8 cellular contexts compared by ENCODE assay signal in the genomic region with DNA sequence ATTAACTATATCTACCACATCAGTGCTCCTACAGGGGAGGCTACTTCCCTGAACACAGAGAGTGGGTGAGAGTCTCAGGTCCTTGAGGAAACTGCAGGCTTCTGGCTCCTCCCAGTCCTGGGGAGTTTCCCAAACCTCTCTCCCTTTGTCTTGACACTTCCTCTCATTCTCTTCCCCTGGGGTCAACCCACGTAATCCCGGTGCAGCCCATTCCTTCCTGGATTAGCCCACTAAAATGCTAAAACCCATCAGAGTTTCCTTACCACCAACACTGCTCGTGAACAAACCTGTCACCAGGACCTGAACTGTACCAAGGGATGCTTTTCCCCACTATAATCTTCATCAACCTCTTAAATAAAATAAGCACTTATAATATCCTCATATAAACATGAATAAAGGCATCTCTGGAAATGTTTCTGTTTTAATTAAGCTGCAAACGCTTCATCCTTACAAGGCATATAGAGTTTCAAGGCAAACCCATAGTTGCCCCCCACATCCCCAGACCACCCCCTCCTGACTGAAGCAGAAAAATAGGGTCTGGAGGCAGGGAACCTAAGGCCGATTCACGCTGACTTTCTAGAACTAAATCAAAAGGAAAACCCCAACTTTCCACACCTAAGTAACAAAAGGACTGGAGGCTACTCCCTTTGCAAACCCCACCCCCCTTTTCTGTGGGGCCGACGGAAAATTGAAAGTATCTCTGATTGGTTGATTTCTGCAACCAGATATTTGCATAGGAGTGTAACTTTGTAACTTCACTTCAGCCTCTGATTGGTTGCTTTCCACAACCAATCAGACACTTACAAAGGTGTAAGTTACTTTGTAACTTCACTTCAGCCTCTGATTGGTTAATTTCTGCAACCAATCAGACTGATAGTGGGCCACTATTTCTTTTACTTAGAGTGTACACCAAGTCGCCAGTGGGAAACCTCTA. TPM values are rescaled to one million over a fixed set of nuclear protein-coding genes. Genes with fewer than 3 reads are reported as not detected.
DNase-seq lines count a peak whose midpoint lies in the region; ATAC-seq, FAIRE-seq and TF ChIP-seq lines count a peak whose summit lies in the region.

No MANE protein-coding gene starts in this region.

- TF ChIP-seq RAD21 in HepG2 (CRISPR knock-in tag; IDR thresholded peaks at IDR 0.05), result no peak

- WGBS in HepG2 (ENCODE audit: low lambda C conversion rate), result 19% methylated on average over 9 of the region's 9 CpGs

- H2AFZ ChIP-seq in astrocyte (ENCODE audit: low read depth, low read length), result peak overlapping the region; percentile 54
- peak overlapping the region; percentile 88 for H2AFZ ChIP-seq in HepG2 (ENCODE audit: low read length)

- H3K9ac ChIP-seq in astrocyte (ENCODE audit: low read length) (no peak overlapping the region), HepG2 (ENCODE audit: insufficient read depth, low read depth, low read length) (peak overlapping the region; percentile 52; the same call in 1 of the 2 replicates)

- H3K4me2 ChIP-seq in astrocyte (ENCODE audit: low read length) (no peak overlapping the region), HepG2 (ENCODE audit: low read depth, low read length) (peak overlapping the region; percentile 100)

- H3K27ac ChIP-seq in astrocyte (ENCODE audit: low read depth, low read length) (no peak overlapping the region), HepG2 (ENCODE audit: extremely low read length, insufficient read depth, low read length) (peak overlapping the region; percentile 44)

- H3K27me3 ChIP-seq in astrocyte (ENCODE audit: insufficient read depth, low read length), result no peaks in the 10 kb centered on the region
- H3K27me3 ChIP-seq in HepG2 (ENCODE audit: control insufficient read depth in 1 of 2, insufficient read depth in 2 of 2, low read length in 2 of 2), result no peaks in the 10 kb centered on the region

- ATAC-seq in GM21367 (IDR thresholded peaks at IDR 0.05; ENCODE audit: unreplicated experiment) (peak; percentile 26), HepG2 (peak; percentile 44), GM18519 (IDR thresholded peaks at IDR 0.05; ENCODE audit: low FRiP score, unreplicated experiment) (no peak)

- POLR2A ChIA-PET in HepG2 (lab: Yijun Ruan, JAX), result interaction anchor here (2.4 to 3.5 kb wide), 4 partner anchors 18 to 46 kb away, joined by 14 to 74 read pairs (median 32); a partner anchor contains a TSS

- intact Hi-C loops in HepG2 (cut with micrococcal nuclease; ENCODE audit: unreplicated experiment), result loop anchor here (1.0 to 10.0 kb wide), 2 partner anchors 42 to 380 kb away; no protein-coding TSS in a partner anchor

- BruUV-seq in HepG2 (replicated peaks; lab: Mats Ljungman, UMichigan), result TSS peak; percentile 66

- no peak overlapping the region for H3K4me3 Mint-ChIP-seq in astrocyte (ENCODE audit: unreplicated experiment)

- peak; percentile 78 for DNase-seq in AG10803 (ENCODE audit: low read depth)
- DNase-seq in NCI-H226, result peak; percentile 95
- DNase-seq in astrocyte (ENCODE audit: low read depth), result peak; percentile 57
- DNase-seq in HepG2 (ENCODE audit: low spot score), result peak; percentile 95
- no peak for DNase-seq in OCI-M2 (lab: John Stamatoyannopoulos, UW; ENCODE audit: unreplicated experiment)
- DNase-seq in NCI-H1092 treated with DMSO at 0.1 percent for 48 hours (lab: John Stamatoyannopoulos, UW), result no peak

- no peaks in the 10 kb centered on the region for H3K36me3 ChIP-seq in astrocyte (ENCODE audit: insufficient read depth, low read length)
- no peaks in the 10 kb centered on the region for H3K36me3 ChIP-seq in HepG2 (replicated peaks in 1 of 2; ENCODE audit: control insufficient read depth in 1 of 2, insufficient read depth in 2 of 2, low read length in 2 of 2)

- H3K4me1 Mint-ChIP-seq in astrocyte (ENCODE audit: low read depth, unreplicated experiment), result peaks cover 20% of the 10 kb centered on the region

- no peak for TF ChIP-seq CTCF in AG10803 (conservative IDR thresholded peaks at IDR 0.05; ENCODE audit: low read length)
- TF ChIP-seq CTCF in astrocyte (IDR thresholded peaks at IDR 0.05; ENCODE audit: insufficient read depth, low read depth, low read length), result no peak
- no peak for TF ChIP-seq CTCF in HepG2 (CRISPR knock-in tag; IDR thresholded peaks at IDR 0.05)

- peak overlapping the region; percentile 66 for H3K27ac Mint-ChIP-seq in astrocyte (ENCODE audit: unreplicated experiment)

- H3K9me3 Mint-ChIP-seq in astrocyte (ENCODE audit: unreplicated experiment), result peaks cover 2% of the 10 kb centered on the region

- H3K9me3 ChIP-seq in astrocyte (ENCODE audit: insufficient read depth, low read depth, low read length), result no peaks in the 10 kb centered on the region
- H3K9me3 ChIP-seq in HepG2 (ENCODE audit: low read length), result no peaks in the 10 kb centered on the region

- CTCF ChIA-PET in HepG2 (lab: Yijun Ruan, JAX; ENCODE audit: low intra/inter-chr PET ratio, low total read pairs), result interaction anchor here (1.0 to 4.0 kb wide), 8 partner anchors 12 to 428 kb away, joined by 3 to 64 read pairs (median 12); a partner anchor contains a TSS

- H4K20me1 ChIP-seq in astrocyte (ENCODE audit: insufficient read depth, low read length) (no peaks in the 10 kb centered on the region), HepG2 (ENCODE audit: insufficient read depth, low read length) (no peaks in the 10 kb centered on the region)

- TF ChIP-seq EP300 in HepG2 (IDR thresholded peaks at IDR 0.05; ENCODE audit: low read depth in 2 of 2, low read length in 2 of 2), result no peak
- no peak for TF ChIP-seq EP300 in HepG2 (CRISPR knock-in tag; IDR thresholded peaks at IDR 0.05; ENCODE audit: borderline replicate concordance)

- 0 out of 4 replicates have a peak, but pooled peaks of 1 of the 2 experiments have one; percentile 15 for TF ChIP-seq POLR2A in HepG2 (IDR thresholded peaks at IDR 0.05; ENCODE audit: insufficient read depth in 1 of 2, low read depth in 2 of 2, low read length in 2 of 2)

- in situ Hi-C loops in HepG2 (cut with HindIII; ENCODE audit: extremely low pct_ligation_motif_present, low pct_unique_long_range_greater_than_20kb), result loop anchor here (5.0 kb wide), 2 partner anchors 48 to 88 kb away; a partner anchor contains a TSS

- FAIRE-seq in astrocyte (lab: Jason Lieb, UNC), result no peak
- peak; percentile 47 for FAIRE-seq in HepG2 (lab: Jason Lieb, UNC)

- H3K36me3 Mint-ChIP-seq in astrocyte (ENCODE audit: low read depth, unreplicated experiment), result no peaks in the 10 kb centered on the region

- H3K79me2 ChIP-seq in astrocyte (ENCODE audit: insufficient read depth, low read length) (no peaks in the 10 kb centered on the region), HepG2 (ENCODE audit: insufficient read depth, low read length) (no peaks in the 10 kb centered on the region)

- H3K4me3 ChIP-seq in AG10803 (ENCODE audit: low read length) (no peak overlapping the region), astrocyte (ENCODE audit: insufficient read depth, low read depth, low read length) (no peak overlapping the region), HepG2 (replicated peaks in 1 of 3; ENCODE audit: insufficient read depth in 1 of 3, low read depth in 2 of 3, low read length in 3 of 3) (peak overlapping the region; percentile 30 to 62 (median 61))

- no peaks in the 10 kb centered on the region for H3K27me3 Mint-ChIP-seq in astrocyte (ENCODE audit: low read depth, unreplicated experiment)

- H3K4me1 ChIP-seq in astrocyte (ENCODE audit: insufficient read depth, low read length), result peaks cover 20% of the 10 kb centered on the region
- peaks cover 53% of the 10 kb centered on the region for H3K4me1 ChIP-seq in HepG2 (ENCODE audit: insufficient read depth, low read length)

RNA-seq across cellular contexts. Expression of a gene that starts 19.0 kb away (rescaled TPM):
- 2,866 and 3,439 TPM in 2 replicates for total RNA-seq in astrocyte
- total RNA-seq in HepG2 (2016; rRNA removed; fragmentation: Illumina TruSeq; extraction: Trizol), result 708 and 754 TPM in 2 replicates
- total RNA-seq in HepG2 (2016; cell fraction: cytosol; rRNA removed; fragmentation: Illumina TruSeq; extraction: Trizol; ENCODE audit: low read depth), result 577 and 682 TPM in 2 replicates
- total RNA-seq in HepG2 (2016; cell fraction: insoluble cytoplasmic fraction; rRNA removed; fragmentation: Illumina TruSeq; extraction: Trizol), result 702 and 711 TPM in 2 replicates
- total RNA-seq in HepG2 (2016; cell fraction: membrane; rRNA removed; fragmentation: Illumina TruSeq; extraction: Trizol), result 753 and 798 TPM in 2 replicates
- total RNA-seq in HepG2 (2016; cell fraction: nucleus; rRNA removed; fragmentation: Illumina TruSeq; extraction: Trizol), result 206 and 246 TPM in 2 replicates
- 528 and 665 TPM in 2 replicates for polyA plus RNA-seq in HepG2 (2011; rRNA removed)
- polyA plus RNA-seq in HepG2 (2011; cell fraction: cytosol; rRNA removed), result 1,060 and 1,065 TPM in 2 replicates
- polyA plus RNA-seq in HepG2 (2011; cell fraction: nucleus; rRNA removed), result 311 and 445 TPM in 2 replicates
- 917 and 1,099 TPM in 2 replicates for polyA plus RNA-seq in HepG2 (2012)
- 700 and 865 TPM in 2 replicates for polyA plus RNA-seq in HepG2 (2016; cell fraction: cytosol; fragmentation: Illumina TruSeq; extraction: Trizol; ENCODE audit: low read depth)
- 669 and 773 TPM in 2 replicates for polyA plus RNA-seq in HepG2 (2016; cell fraction: insoluble cytoplasmic fraction; fragmentation: Illumina TruSeq; extraction: Trizol; ENCODE audit: low read depth)
- polyA plus RNA-seq in HepG2 (2016; cell fraction: membrane; fragmentation: Illumina TruSeq; extraction: Trizol; ENCODE audit: low read depth), result 819 and 872 TPM in 2 replicates
- polyA plus RNA-seq in HepG2 (2016; cell fraction: nucleus; fragmentation: Illumina TruSeq; extraction: Trizol; ENCODE audit: insufficient read depth, low read depth), result 429 and 431 TPM in 2 replicates
- polyA minus RNA-seq in HepG2 (2011; rRNA and poly(A)+ RNA removed; ENCODE audit: low replicate concordance), result 67.4 and 236 TPM in 2 replicates
- 123 and 157 TPM in 2 replicates for polyA minus RNA-seq in HepG2 (2011; cell fraction: cytosol; rRNA and poly(A)+ RNA removed)
- polyA minus RNA-seq in HepG2 (2011; cell fraction: nucleus; rRNA and poly(A)+ RNA removed), result 35.6 and 38.8 TPM in 2 replicates

RNA-seq across cellular contexts. Expression of a gene that starts 43.6 kb away (rescaled TPM):
- total RNA-seq in astrocyte (2.6 and 3.2 TPM in 2 replicates), HepG2 (2016; rRNA removed; fragmentation: Illumina TruSeq; extraction: Trizol) (0.36 TPM in 1 of 2 replicates, not detected in the other)
- total RNA-seq in HepG2 (2016; cell fraction: cytosol; rRNA removed; fragmentation: Illumina TruSeq; extraction: Trizol; ENCODE audit: low read depth), result not detected in 2 replicates
- 0.09 TPM in 1 of 2 replicates, not detected in the other for total RNA-seq in HepG2 (2016; cell fraction: insoluble cytoplasmic fraction; rRNA removed; fragmentation: Illumina TruSeq; extraction: Trizol)
- total RNA-seq in HepG2 (2016; cell fraction: membrane; rRNA removed; fragmentation: Illumina TruSeq; extraction: Trizol), result 0.38 TPM in 1 of 2 replicates, not detected in the other
- 0.34 TPM in 1 of 2 replicates, not detected in the other for total RNA-seq in HepG2 (2016; cell fraction: nucleus; rRNA removed; fragmentation: Illumina TruSeq; extraction: Trizol)
- polyA plus RNA-seq in HepG2 (2011; rRNA removed), result 0.15 and 0.21 TPM in 2 replicates
- 0.21 TPM in 1 of 2 replicates, not detected in the other for polyA plus RNA-seq in HepG2 (2011; cell fraction: cytosol; rRNA removed)
- 0.12 TPM in 1 of 2 replicates, not detected in the other for polyA plus RNA-seq in HepG2 (2011; cell fraction: nucleus; rRNA removed)
- polyA plus RNA-seq in HepG2 (2012), result 0.13 and 0.25 TPM in 2 replicates
- polyA plus RNA-seq in HepG2 (2016; cell fraction: cytosol; fragmentation: Illumina TruSeq; extraction: Trizol; ENCODE audit: low read depth), result 0.28 TPM in 1 of 2 replicates, not detected in the other
- not detected in 2 replicates for polyA plus RNA-seq in HepG2 (2016; cell fraction: insoluble cytoplasmic fraction; fragmentation: Illumina TruSeq; extraction: Trizol; ENCODE audit: low read depth)
- polyA plus RNA-seq in HepG2 (2016; cell fraction: membrane; fragmentation: Illumina TruSeq; extraction: Trizol; ENCODE audit: low read depth), result 0.06 TPM in 1 of 2 replicates, not detected in the other
- polyA plus RNA-seq in HepG2 (2016; cell fraction: nucleus; fragmentation: Illumina TruSeq; extraction: Trizol; ENCODE audit: insufficient read depth, low read depth), result not detected in 2 replicates
- 0.16 and 246 TPM in 2 replicates for polyA minus RNA-seq in HepG2 (2011; rRNA and poly(A)+ RNA removed; ENCODE audit: low replicate concordance)
- not detected in 2 replicates for polyA minus RNA-seq in HepG2 (2011; cell fraction: cytosol; rRNA and poly(A)+ RNA removed)
- 0.50 TPM in 1 of 2 replicates, not detected in the other for polyA minus RNA-seq in HepG2 (2011; cell fraction: nucleus; rRNA and poly(A)+ RNA removed)

RNA-seq across cellular contexts. Expression of a gene that starts 46.5 kb away (rescaled TPM):
- total RNA-seq in astrocyte, result 90.8 and 105 TPM in 2 replicates
- 62.1 and 64.6 TPM in 2 replicates for total RNA-seq in HepG2 (2016; rRNA removed; fragmentation: Illumina TruSeq; extraction: Trizol)
- total RNA-seq in HepG2 (2016; cell fraction: cytosol; rRNA removed; fragmentation: Illumina TruSeq; extraction: Trizol; ENCODE audit: low read depth), result 70.3 and 83.0 TPM in 2 replicates
- total RNA-seq in HepG2 (2016; cell fraction: insoluble cytoplasmic fraction; rRNA removed; fragmentation: Illumina TruSeq; extraction: Trizol), result 58.7 and 60.0 TPM in 2 replicates
- 130 and 138 TPM in 2 replicates for total RNA-seq in HepG2 (2016; cell fraction: membrane; rRNA removed; fragmentation: Illumina TruSeq; extraction: Trizol)
- total RNA-seq in HepG2 (2016; cell fraction: nucleus; rRNA removed; fragmentation: Illumina TruSeq; extraction: Trizol), result 26.8 and 30.5 TPM in 2 replicates
- 84.0 and 116 TPM in 2 replicates for polyA plus RNA-seq in HepG2 (2011; rRNA removed)
- 56.6 and 82.6 TPM in 2 replicates for polyA plus RNA-seq in HepG2 (2011; cell fraction: cytosol; rRNA removed)
- polyA plus RNA-seq in HepG2 (2011; cell fraction: nucleus; rRNA removed), result 32.2 and 32.7 TPM in 2 replicates
- 88.5 and 102 TPM in 2 replicates for polyA plus RNA-seq in HepG2 (2012)
- 102 and 116 TPM in 2 replicates for polyA plus RNA-seq in HepG2 (2016; cell fraction: cytosol; fragmentation: Illumina TruSeq; extraction: Trizol; ENCODE audit: low read depth)
- 68.3 and 73.2 TPM in 2 replicates for polyA plus RNA-seq in HepG2 (2016; cell fraction: insoluble cytoplasmic fraction; fragmentation: Illumina TruSeq; extraction: Trizol; ENCODE audit: low read depth)
- 124 and 125 TPM in 2 replicates for polyA plus RNA-seq in HepG2 (2016; cell fraction: membrane; fragmentation: Illumina TruSeq; extraction: Trizol; ENCODE audit: low read depth)
- polyA plus RNA-seq in HepG2 (2016; cell fraction: nucleus; fragmentation: Illumina TruSeq; extraction: Trizol; ENCODE audit: insufficient read depth, low read depth), result 42.2 and 45.3 TPM in 2 replicates
- 60.2 and 78.6 TPM in 2 replicates for polyA minus RNA-seq in HepG2 (2011; rRNA and poly(A)+ RNA removed; ENCODE audit: low replicate concordance)
- 66.3 and 77.2 TPM in 2 replicates for polyA minus RNA-seq in HepG2 (2011; cell fraction: cytosol; rRNA and poly(A)+ RNA removed)
- polyA minus RNA-seq in HepG2 (2011; cell fraction: nucleus; rRNA and poly(A)+ RNA removed), result 32.3 and 45.8 TPM in 2 replicates

Comparison
In these comparisons a context has a peak if more than half of its experiments do, and no peak if none do; other contexts are left out.
1. DNase-seq: peak in AG10803 (single experiment), NCI-H226 (single experiment), astrocyte (single experiment) and HepG2 (single experiment); none in OCI-M2 (single experiment) and NCI-H1092 treated with DMSO at 0.1 percent for 48 hours (single experiment).
2. H3K4me3 ChIP-seq: peak in HepG2 (3 of 3); none in AG10803 (single experiment) and astrocyte (single experiment).